ENCODE assay signal across 1 cellular context in the genomic region with DNA sequence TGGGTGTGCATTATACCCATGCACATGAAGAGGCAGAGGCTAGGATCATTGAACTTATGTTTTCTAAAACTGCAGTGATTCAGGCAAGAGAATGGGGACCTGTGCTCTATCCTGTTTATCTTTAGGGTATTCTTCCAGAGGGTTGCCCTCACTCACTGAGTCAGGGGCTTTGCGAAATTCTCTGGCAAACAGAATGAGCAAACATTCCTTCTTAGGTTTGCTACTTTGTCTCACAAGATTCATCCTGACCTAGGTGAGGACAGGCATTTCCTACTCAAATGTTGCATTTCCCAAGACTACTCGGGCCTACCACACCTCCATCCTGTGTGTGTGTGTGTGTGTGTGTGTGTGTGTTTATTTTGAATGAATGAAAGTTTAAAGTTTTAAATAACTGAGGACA.
A peak's percentile ranks its signal among the peaks of the same experiment; 100 is the strongest.
TF ChIP-seq lines count a peak whose summit lies in the region.

No MANE protein-coding gene starts in this region.

TF ChIP-seq in HepG2, 621 proteins besides CTCF, POLR2A, EP300 and RAD21 (continued from another document):
- TF ChIP-seq, protein P1, sequence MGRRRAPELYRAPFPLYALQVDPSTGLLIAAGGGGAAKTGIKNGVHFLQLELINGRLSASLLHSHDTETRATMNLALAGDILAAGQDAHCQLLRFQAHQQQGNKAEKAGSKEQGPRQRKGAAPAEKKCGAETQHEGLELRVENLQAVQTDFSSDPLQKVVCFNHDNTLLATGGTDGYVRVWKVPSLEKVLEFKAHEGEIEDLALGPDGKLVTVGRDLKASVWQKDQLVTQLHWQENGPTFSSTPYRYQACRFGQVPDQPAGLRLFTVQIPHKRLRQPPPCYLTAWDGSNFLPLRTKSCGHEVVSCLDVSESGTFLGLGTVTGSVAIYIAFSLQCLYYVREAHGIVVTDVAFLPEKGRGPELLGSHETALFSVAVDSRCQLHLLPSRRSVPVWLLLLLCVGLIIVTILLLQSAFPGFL (CRISPR knock-in tag; IDR thresholded peaks at IDR 0.05) = no peak
- no peak for TF ChIP-seq PHF20 (CRISPR knock-in tag; IDR thresholded peaks at IDR 0.05)
- 0 out of 2 replicates have a peak, but pooled peaks have one; percentile 20 for TF ChIP-seq KAT8 (CRISPR knock-in tag; IDR thresholded peaks at IDR 0.05)
- no peak for TF ChIP-seq NR3C1 (CRISPR knock-in tag; IDR thresholded peaks at IDR 0.05)
- TF ChIP-seq, protein P2, sequence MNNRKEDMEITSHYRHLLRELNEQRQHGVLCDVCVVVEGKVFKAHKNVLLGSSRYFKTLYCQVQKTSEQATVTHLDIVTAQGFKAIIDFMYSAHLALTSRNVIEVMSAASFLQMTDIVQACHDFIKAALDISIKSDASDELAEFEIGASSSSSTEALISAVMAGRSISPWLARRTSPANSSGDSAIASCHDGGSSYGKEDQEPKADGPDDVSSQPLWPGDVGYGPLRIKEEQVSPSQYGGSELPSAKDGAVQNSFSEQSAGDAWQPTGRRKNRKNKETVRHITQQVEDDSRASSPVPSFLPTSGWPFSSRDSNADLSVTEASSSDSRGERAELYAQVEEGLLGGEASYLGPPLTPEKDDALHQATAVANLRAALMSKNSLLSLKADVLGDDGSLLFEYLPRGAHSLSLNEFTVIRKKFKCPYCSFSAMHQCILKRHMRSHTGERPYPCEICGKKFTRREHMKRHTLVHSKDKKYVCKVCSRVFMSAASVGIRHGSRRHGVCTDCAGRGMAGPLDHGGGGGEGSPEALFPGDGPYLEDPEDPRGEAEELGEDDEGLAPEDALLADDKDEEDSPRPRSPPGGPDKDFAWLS (CRISPR knock-in tag; IDR thresholded peaks at IDR 0.05; ENCODE audit: borderline replicate concordance) = no peak
- TF ChIP-seq SATB2 (CRISPR knock-in tag; IDR thresholded peaks at IDR 0.05) = no peak
- peak; percentile 31; the same call in 1 of the 2 replicates for TF ChIP-seq FOXK1 (CRISPR knock-in tag; IDR thresholded peaks at IDR 0.05; ENCODE audit: borderline replicate concordance, low read depth)
- no peak for TF ChIP-seq KDM4B (CRISPR knock-in tag; IDR thresholded peaks at IDR 0.05)
- TF ChIP-seq, protein P3, sequence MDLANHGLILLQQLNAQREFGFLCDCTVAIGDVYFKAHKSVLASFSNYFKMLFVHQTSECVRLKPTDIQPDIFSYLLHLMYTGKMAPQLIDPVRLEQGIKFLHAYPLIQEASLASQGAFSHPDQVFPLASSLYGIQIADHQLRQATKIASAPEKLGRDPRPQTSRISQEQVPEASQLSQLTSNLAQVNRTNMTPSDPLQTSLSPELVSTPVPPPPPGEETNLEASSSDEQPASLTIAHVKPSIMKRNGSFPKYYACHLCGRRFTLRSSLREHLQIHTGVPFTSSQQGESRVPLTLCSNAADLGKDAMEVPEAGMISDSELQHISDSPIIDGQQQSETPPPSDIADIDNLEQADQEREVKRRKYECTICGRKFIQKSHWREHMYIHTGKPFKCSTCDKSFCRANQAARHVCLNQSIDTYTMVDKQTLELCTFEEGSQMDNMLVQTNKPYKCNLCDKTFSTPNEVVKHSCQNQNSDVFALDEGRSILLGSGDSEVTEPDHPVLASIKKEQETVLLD (CRISPR knock-in tag; IDR thresholded peaks at IDR 0.05; ENCODE audit: low read depth) = no peak
- no peak for TF ChIP-seq MIER3 (CRISPR knock-in tag; IDR thresholded peaks at IDR 0.05; ENCODE audit: borderline replicate concordance)
- TF ChIP-seq, protein P4, sequence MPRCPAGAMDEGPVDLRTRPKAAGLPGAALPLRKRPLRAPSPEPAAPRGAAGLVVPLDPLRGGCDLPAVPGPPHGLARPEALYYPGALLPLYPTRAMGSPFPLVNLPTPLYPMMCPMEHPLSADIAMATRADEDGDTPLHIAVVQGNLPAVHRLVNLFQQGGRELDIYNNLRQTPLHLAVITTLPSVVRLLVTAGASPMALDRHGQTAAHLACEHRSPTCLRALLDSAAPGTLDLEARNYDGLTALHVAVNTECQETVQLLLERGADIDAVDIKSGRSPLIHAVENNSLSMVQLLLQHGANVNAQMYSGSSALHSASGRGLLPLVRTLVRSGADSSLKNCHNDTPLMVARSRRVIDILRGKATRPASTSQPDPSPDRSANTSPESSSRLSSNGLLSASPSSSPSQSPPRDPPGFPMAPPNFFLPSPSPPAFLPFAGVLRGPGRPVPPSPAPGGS (CRISPR knock-in tag; IDR thresholded peaks at IDR 0.05) = no peak
- no peak for TF ChIP-seq ZNF207 (IDR thresholded peaks at IDR 0.05; ENCODE audit: borderline replicate concordance)
- TF ChIP-seq SRSF9 (IDR thresholded peaks at IDR 0.05; ENCODE audit: borderline replicate concordance, insufficient read depth, low read depth, low read length, poor library complexity, severe bottlenecking) = no peak
- no peak for TF ChIP-seq REXO4 (CRISPR knock-in tag; IDR thresholded peaks at IDR 0.05; ENCODE audit: borderline replicate concordance)
- no peak for TF ChIP-seq CCDC6 (CRISPR knock-in tag; IDR thresholded peaks at IDR 0.05)
- TF ChIP-seq, protein P5, sequence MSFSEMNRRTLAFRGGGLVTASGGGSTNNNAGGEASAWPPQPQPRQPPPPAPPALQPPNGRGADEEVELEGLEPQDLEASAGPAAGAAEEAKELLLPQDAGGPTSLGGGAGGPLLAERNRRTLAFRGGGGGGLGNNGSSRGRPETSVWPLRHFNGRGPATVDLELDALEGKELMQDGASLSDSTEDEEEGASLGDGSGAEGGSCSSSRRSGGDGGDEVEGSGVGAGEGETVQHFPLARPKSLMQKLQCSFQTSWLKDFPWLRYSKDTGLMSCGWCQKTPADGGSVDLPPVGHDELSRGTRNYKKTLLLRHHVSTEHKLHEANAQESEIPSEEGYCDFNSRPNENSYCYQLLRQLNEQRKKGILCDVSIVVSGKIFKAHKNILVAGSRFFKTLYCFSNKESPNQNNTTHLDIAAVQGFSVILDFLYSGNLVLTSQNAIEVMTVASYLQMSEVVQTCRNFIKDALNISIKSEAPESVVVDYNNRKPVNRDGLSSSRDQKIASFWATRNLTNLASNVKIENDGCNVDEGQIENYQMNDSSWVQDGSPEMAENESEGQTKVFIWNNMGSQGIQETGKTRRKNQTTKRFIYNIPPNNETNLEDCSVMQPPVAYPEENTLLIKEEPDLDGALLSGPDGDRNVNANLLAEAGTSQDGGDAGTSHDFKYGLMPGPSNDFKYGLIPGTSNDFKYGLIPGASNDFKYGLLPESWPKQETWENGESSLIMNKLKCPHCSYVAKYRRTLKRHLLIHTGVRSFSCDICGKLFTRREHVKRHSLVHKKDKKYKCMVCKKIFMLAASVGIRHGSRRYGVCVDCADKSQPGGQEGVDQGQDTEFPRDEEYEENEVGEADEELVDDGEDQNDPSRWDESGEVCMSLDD (CRISPR knock-in tag; IDR thresholded peaks at IDR 0.05; ENCODE audit: borderline replicate concordance) = no peak
- no peak for TF ChIP-seq SOX13 (IDR thresholded peaks at IDR 0.05)
- peak in 1 of 2 experiments; percentile 48; a peak in 2 of 4 replicates for TF ChIP-seq SOX13 (CRISPR knock-in tag; conservative IDR thresholded peaks at IDR 0.05 in 1 of 2, IDR thresholded peaks at IDR 0.05 in 1 of 2)
- no peak for TF ChIP-seq FOXP1 (IDR thresholded peaks at IDR 0.05)
- TF ChIP-seq FOXP1 (CRISPR knock-in tag; IDR thresholded peaks at IDR 0.05) = peak; percentile 44; the same call in 1 of the 2 replicates
- no peak for TF ChIP-seq CREM (IDR thresholded peaks at IDR 0.05)
- TF ChIP-seq CREM (CRISPR knock-in tag; IDR thresholded peaks at IDR 0.05) = no peak
- TF ChIP-seq, protein P6, sequence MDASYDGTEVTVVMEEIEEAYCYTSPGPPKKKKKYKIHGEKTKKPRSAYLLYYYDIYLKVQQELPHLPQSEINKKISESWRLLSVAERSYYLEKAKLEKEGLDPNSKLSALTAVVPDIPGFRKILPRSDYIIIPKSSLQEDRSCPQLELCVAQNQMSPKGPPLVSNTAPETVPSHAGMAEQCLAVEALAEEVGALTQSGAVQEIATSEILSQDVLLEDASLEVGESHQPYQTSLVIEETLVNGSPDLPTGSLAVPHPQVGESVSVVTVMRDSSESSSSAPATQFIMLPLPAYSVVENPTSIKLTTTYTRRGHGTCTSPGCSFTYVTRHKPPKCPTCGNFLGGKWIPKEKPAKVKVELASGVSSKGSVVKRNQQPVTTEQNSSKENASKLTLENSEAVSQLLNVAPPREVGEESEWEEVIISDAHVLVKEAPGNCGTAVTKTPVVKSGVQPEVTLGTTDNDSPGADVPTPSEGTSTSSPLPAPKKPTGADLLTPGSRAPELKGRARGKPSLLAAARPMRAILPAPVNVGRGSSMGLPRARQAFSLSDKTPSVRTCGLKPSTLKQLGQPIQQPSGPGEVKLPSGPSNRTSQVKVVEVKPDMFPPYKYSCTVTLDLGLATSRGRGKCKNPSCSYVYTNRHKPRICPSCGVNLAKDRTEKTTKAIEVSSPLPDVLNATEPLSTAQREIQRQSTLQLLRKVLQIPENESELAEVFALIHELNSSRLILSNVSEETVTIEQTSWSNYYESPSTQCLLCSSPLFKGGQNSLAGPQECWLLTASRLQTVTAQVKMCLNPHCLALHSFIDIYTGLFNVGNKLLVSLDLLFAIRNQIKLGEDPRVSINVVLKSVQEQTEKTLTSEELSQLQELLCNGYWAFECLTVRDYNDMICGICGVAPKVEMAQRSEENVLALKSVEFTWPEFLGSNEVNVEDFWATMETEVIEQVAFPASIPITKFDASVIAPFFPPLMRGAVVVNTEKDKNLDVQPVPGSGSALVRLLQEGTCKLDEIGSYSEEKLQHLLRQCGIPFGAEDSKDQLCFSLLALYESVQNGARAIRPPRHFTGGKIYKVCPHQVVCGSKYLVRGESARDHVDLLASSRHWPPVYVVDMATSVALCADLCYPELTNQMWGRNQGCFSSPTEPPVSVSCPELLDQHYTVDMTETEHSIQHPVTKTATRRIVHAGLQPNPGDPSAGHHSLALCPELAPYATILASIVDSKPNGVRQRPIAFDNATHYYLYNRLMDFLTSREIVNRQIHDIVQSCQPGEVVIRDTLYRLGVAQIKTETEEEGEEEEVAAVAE (CRISPR knock-in tag; IDR thresholded peaks at IDR 0.05; ENCODE audit: borderline replicate concordance) = no peak
- TF ChIP-seq RBFOX2 (IDR thresholded peaks at IDR 0.05; ENCODE audit: low read depth, low read length) = no peak
- TF ChIP-seq, protein P7, sequence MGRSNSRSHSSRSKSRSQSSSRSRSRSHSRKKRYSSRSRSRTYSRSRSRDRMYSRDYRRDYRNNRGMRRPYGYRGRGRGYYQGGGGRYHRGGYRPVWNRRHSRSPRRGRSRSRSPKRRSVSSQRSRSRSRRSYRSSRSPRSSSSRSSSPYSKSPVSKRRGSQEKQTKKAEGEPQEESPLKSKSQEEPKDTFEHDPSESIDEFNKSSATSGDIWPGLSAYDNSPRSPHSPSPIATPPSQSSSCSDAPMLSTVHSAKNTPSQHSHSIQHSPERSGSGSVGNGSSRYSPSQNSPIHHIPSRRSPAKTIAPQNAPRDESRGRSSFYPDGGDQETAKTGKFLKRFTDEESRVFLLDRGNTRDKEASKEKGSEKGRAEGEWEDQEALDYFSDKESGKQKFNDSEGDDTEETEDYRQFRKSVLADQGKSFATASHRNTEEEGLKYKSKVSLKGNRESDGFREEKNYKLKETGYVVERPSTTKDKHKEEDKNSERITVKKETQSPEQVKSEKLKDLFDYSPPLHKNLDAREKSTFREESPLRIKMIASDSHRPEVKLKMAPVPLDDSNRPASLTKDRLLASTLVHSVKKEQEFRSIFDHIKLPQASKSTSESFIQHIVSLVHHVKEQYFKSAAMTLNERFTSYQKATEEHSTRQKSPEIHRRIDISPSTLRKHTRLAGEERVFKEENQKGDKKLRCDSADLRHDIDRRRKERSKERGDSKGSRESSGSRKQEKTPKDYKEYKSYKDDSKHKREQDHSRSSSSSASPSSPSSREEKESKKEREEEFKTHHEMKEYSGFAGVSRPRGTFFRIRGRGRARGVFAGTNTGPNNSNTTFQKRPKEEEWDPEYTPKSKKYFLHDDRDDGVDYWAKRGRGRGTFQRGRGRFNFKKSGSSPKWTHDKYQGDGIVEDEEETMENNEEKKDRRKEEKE (IDR thresholded peaks at IDR 0.05) = no peak
- TF ChIP-seq MLLT10 (CRISPR knock-in tag; IDR thresholded peaks at IDR 0.05) = no peak
- TF ChIP-seq ZNF143 (CRISPR knock-in tag; IDR thresholded peaks at IDR 0.05) = no peak
- TF ChIP-seq, protein P8, sequence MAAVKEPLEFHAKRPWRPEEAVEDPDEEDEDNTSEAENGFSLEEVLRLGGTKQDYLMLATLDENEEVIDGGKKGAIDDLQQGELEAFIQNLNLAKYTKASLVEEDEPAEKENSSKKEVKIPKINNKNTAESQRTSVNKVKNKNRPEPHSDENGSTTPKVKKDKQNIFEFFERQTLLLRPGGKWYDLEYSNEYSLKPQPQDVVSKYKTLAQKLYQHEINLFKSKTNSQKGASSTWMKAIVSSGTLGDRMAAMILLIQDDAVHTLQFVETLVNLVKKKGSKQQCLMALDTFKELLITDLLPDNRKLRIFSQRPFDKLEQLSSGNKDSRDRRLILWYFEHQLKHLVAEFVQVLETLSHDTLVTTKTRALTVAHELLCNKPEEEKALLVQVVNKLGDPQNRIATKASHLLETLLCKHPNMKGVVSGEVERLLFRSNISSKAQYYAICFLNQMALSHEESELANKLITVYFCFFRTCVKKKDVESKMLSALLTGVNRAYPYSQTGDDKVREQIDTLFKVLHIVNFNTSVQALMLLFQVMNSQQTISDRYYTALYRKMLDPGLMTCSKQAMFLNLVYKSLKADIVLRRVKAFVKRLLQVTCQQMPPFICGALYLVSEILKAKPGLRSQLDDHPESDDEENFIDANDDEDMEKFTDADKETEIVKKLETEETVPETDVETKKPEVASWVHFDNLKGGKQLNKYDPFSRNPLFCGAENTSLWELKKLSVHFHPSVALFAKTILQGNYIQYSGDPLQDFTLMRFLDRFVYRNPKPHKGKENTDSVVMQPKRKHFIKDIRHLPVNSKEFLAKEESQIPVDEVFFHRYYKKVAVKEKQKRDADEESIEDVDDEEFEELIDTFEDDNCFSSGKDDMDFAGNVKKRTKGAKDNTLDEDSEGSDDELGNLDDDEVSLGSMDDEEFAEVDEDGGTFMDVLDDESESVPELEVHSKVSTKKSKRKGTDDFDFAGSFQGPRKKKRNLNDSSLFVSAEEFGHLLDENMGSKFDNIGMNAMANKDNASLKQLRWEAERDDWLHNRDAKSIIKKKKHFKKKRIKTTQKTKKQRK (IDR thresholded peaks at IDR 0.05; ENCODE audit: low read length) = no peak
- TF ChIP-seq NR2C2 (CRISPR knock-in tag; IDR thresholded peaks at IDR 0.05; ENCODE audit: borderline replicate concordance) = peak; percentile 44; the same call in 1 of the 2 replicates
- TF ChIP-seq RBAK (CRISPR knock-in tag; IDR thresholded peaks at IDR 0.05) = no peak
- TF ChIP-seq, protein P9, sequence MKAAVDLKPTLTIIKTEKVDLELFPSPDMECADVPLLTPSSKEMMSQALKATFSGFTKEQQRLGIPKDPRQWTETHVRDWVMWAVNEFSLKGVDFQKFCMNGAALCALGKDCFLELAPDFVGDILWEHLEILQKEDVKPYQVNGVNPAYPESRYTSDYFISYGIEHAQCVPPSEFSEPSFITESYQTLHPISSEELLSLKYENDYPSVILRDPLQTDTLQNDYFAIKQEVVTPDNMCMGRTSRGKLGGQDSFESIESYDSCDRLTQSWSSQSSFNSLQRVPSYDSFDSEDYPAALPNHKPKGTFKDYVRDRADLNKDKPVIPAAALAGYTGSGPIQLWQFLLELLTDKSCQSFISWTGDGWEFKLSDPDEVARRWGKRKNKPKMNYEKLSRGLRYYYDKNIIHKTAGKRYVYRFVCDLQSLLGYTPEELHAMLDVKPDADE (CRISPR knock-in tag; IDR thresholded peaks at IDR 0.05) = no peak
- no peak for TF ChIP-seq CCAR2 (optimal IDR thresholded peaks at IDR 0.05; ENCODE audit: low read depth, low read length)
